ENCODE assay signal across 9 cellular contexts in genomic region chr10:178208-178607, GRCh38. TPM values are rescaled to one million over a fixed set of nuclear protein-coding genes. Genes with fewer than 3 reads are reported as not detected.
A peak's percentile ranks its signal among the peaks of the same experiment; 100 is the strongest.
DNase-seq lines count a peak whose midpoint lies in the region; ATAC-seq, FAIRE-seq and TF ChIP-seq lines count a peak whose summit lies in the region.
"Had no signal": no experiment of that assay in that cellular context is flagged by ENCODE, and none has a peak within 500 bp of the region (broad histone marks: within the 10 kb centered on the region; RNA-seq: fewer than 3 reads in every experiment).

No MANE protein-coding gene starts in this region.

- peak; percentile 19 for DNase-seq in CD1c-positive myeloid dendritic cell (ENCODE audit: extremely low spot score)
- peak; percentile 26 for DNase-seq in HTR-8/SVneo (ENCODE audit: insufficient read length, low spot score)
- peak; percentile 46 for DNase-seq in astrocyte (ENCODE audit: low read depth)
- DNase-seq in HepG2 (ENCODE audit: low spot score) = peak; percentile 14
- DNase-seq in activated naive CD4-positive, alpha-beta T cell treated with anti-CD3 and anti-CD28 coated beads, Interleukin-2, amount 10 ng/mL, durations not matched to agents 7 days and 5 days = no peak
- DNase-seq in stimulated activated effector memory CD8-positive, alpha-beta T cell treated with anti-CD3 and anti-CD28 coated beads, Interleukin-12 subunit alpha, Interleukin-12 subunit beta, amount 100 ng/mL, for 72 hours (ENCODE audit: low spot score in 2 of 2) = no peak

- H3K79me2 ChIP-seq in astrocyte (ENCODE audit: insufficient read depth, low read length) = peaks cover 32% of the 10 kb centered on the region
- no peaks in the 10 kb centered on the region for H3K79me2 ChIP-seq in HepG2 (ENCODE audit: insufficient read depth, low read length)

- H3K4me2 ChIP-seq in astrocyte (ENCODE audit: low read length) (no peak overlapping the region), HepG2 (ENCODE audit: low read depth, low read length) (no peak overlapping the region)

- H3K27me3 Mint-ChIP-seq in astrocyte (ENCODE audit: low read depth, unreplicated experiment) = no peaks in the 10 kb centered on the region
- H3K27me3 Mint-ChIP-seq in activated naive CD4-positive, alpha-beta T cell treated with anti-CD3 and anti-CD28 coated beads, Interleukin-2, amount 10 ng/mL, durations not matched to agents 7 days and 5 days = no peaks in the 10 kb centered on the region
- H3K27me3 Mint-ChIP-seq: stimulated activated naive CD8-positive, alpha-beta T cell treated with anti-CD3 and anti-CD28 coated beads, Interleukin-15, Interleukin-2, amounts not matched to agents 100 ng/mL and 50 ng/mL, for 24 hours had no signal

- BruUV-seq in HepG2 (replicated peaks; lab: Mats Ljungman, UMichigan) = no TSS peak

- in situ Hi-C loops in HepG2 (cut with HindIII; ENCODE audit: extremely low pct_ligation_motif_present, low pct_unique_long_range_greater_than_20kb) = no loop called here

- intact Hi-C loops in HepG2 (cut with micrococcal nuclease; ENCODE audit: unreplicated experiment) = no loop called here

- H3K4me3 Mint-ChIP-seq in astrocyte (ENCODE audit: unreplicated experiment) = no peak overlapping the region
- H3K4me3 Mint-ChIP-seq in activated naive CD4-positive, alpha-beta T cell treated with anti-CD3 and anti-CD28 coated beads, Interleukin-2, amount 10 ng/mL, durations not matched to agents 7 days and 5 days = no peak overlapping the region
- no peak overlapping the region for H3K4me3 Mint-ChIP-seq in stimulated activated effector memory CD8-positive, alpha-beta T cell treated with anti-CD3 and anti-CD28 coated beads, Interleukin-12 subunit alpha, Interleukin-12 subunit beta, amount 100 ng/mL, for 72 hours
- H3K4me3 Mint-ChIP-seq: stimulated activated naive CD8-positive, alpha-beta T cell treated with anti-CD3 and anti-CD28 coated beads, Interleukin-15, Interleukin-2, amounts not matched to agents 100 ng/mL and 50 ng/mL, for 24 hours had no signal

- no peak overlapping the region for H3K27ac Mint-ChIP-seq in astrocyte (ENCODE audit: unreplicated experiment)
- no peak overlapping the region for H3K27ac Mint-ChIP-seq in activated naive CD4-positive, alpha-beta T cell treated with anti-CD3 and anti-CD28 coated beads, Interleukin-2, amount 10 ng/mL, durations not matched to agents 7 days and 5 days
- H3K27ac Mint-ChIP-seq in stimulated activated effector memory CD8-positive, alpha-beta T cell treated with anti-CD3 and anti-CD28 coated beads, Interleukin-12 subunit alpha, Interleukin-12 subunit beta, amount 100 ng/mL, for 72 hours = no peak overlapping the region
- H3K27ac Mint-ChIP-seq: stimulated activated naive CD8-positive, alpha-beta T cell treated with anti-CD3 and anti-CD28 coated beads, Interleukin-15, Interleukin-2, amounts not matched to agents 100 ng/mL and 50 ng/mL, for 24 hours had no signal

- no peak for FAIRE-seq in HTR-8/SVneo (lab: Jason Lieb, UNC)
- no peak for FAIRE-seq in astrocyte (lab: Jason Lieb, UNC)
- FAIRE-seq in HepG2 (lab: Jason Lieb, UNC) = no peak

- H3K9me3 ChIP-seq in astrocyte (ENCODE audit: insufficient read depth, low read depth, low read length) = no peaks in the 10 kb centered on the region
- H3K9me3 ChIP-seq in HepG2 (ENCODE audit: low read length) = peaks cover under 1% of the 10 kb centered on the region; the same call in 1 of the 2 replicates

- no peak overlapping the region for H3K27ac ChIP-seq in astrocyte (ENCODE audit: low read depth, low read length)
- H3K27ac ChIP-seq in HepG2 (ENCODE audit: extremely low read length, insufficient read depth, low read length) = no peak overlapping the region

- H3K4me1 ChIP-seq in astrocyte (ENCODE audit: insufficient read depth, low read length) (peaks cover 12% of the 10 kb centered on the region), HepG2 (ENCODE audit: insufficient read depth, low read length) (no peaks in the 10 kb centered on the region)

- CTCF ChIA-PET in HepG2 (lab: Yijun Ruan, JAX; ENCODE audit: low intra/inter-chr PET ratio, low total read pairs) = interaction anchor here (0.7 kb wide), 1 partner anchor 31 kb away, joined by 3 read pairs; no protein-coding TSS in a partner anchor
- CTCF ChIA-PET in activated naive CD4-positive, alpha-beta T cell treated with anti-CD3 and anti-CD28 coated beads, Interleukin-2, amount 10 ng/mL, durations not matched to agents 7 days and 5 days (lab: Charles Lee) = no interaction called here

- peaks cover 6% of the 10 kb centered on the region for H3K4me1 Mint-ChIP-seq in astrocyte (ENCODE audit: low read depth, unreplicated experiment)
- H3K4me1 Mint-ChIP-seq in activated naive CD4-positive, alpha-beta T cell treated with anti-CD3 and anti-CD28 coated beads, Interleukin-2, amount 10 ng/mL, durations not matched to agents 7 days and 5 days = peaks cover 10% of the 10 kb centered on the region
- H3K4me1 Mint-ChIP-seq in stimulated activated effector memory CD8-positive, alpha-beta T cell treated with anti-CD3 and anti-CD28 coated beads, Interleukin-12 subunit alpha, Interleukin-12 subunit beta, amount 100 ng/mL, for 72 hours = peaks cover 26% of the 10 kb centered on the region

- ATAC-seq in HepG2 = no peak
- no peak for ATAC-seq in stimulated activated effector memory CD8-positive, alpha-beta T cell treated with anti-CD3 and anti-CD28 coated beads, Interleukin-12 subunit alpha, Interleukin-12 subunit beta, amount 100 ng/mL, for 72 hours
- no peak for ATAC-seq in HG03196 (IDR thresholded peaks at IDR 0.05; ENCODE audit: unreplicated experiment)
- ATAC-seq in GM21390 (IDR thresholded peaks at IDR 0.05; ENCODE audit: unreplicated experiment) = no peak

- no peak for TF ChIP-seq POLR2A in HepG2 (IDR thresholded peaks at IDR 0.05; ENCODE audit: insufficient read depth in 1 of 2, low read depth in 2 of 2, low read length in 2 of 2)

- peaks cover 24% of the 10 kb centered on the region for H4K20me1 ChIP-seq in astrocyte (ENCODE audit: insufficient read depth, low read length)
- peaks cover 2% of the 10 kb centered on the region; the same call in 1 of the 2 replicates for H4K20me1 ChIP-seq in HepG2 (ENCODE audit: insufficient read depth, low read length)

- no peaks in the 10 kb centered on the region for H3K27me3 ChIP-seq in astrocyte (ENCODE audit: insufficient read depth, low read length)
- H3K27me3 ChIP-seq in HepG2 (ENCODE audit: control insufficient read depth in 1 of 2, insufficient read depth in 2 of 2, low read length in 2 of 2) = no peaks in the 10 kb centered on the region

- no peak for TF ChIP-seq RAD21 in HepG2 (CRISPR knock-in tag; IDR thresholded peaks at IDR 0.05)

- WGBS in HepG2 (ENCODE audit: low lambda C conversion rate) = 83% methylated on average over 2 of the region's 2 CpGs

- TF ChIP-seq CTCF in astrocyte (IDR thresholded peaks at IDR 0.05; ENCODE audit: insufficient read depth, low read depth, low read length) = peak; percentile 17
- TF ChIP-seq CTCF in HepG2 (CRISPR knock-in tag; IDR thresholded peaks at IDR 0.05) = peak; percentile 42

- H3K9me3 Mint-ChIP-seq in astrocyte (ENCODE audit: unreplicated experiment) = peaks cover 1% of the 10 kb centered on the region
- H3K9me3 Mint-ChIP-seq in activated naive CD4-positive, alpha-beta T cell treated with anti-CD3 and anti-CD28 coated beads, Interleukin-2, amount 10 ng/mL, durations not matched to agents 7 days and 5 days = no peaks in the 10 kb centered on the region
- H3K9me3 Mint-ChIP-seq in stimulated activated effector memory CD8-positive, alpha-beta T cell treated with anti-CD3 and anti-CD28 coated beads, Interleukin-12 subunit alpha, Interleukin-12 subunit beta, amount 100 ng/mL, for 72 hours = no peaks in the 10 kb centered on the region
- H3K9me3 Mint-ChIP-seq: stimulated activated naive CD8-positive, alpha-beta T cell treated with anti-CD3 and anti-CD28 coated beads, Interleukin-15, Interleukin-2, amounts not matched to agents 100 ng/mL and 50 ng/mL, for 24 hours had no signal

- H3K4me3 ChIP-seq in astrocyte (ENCODE audit: insufficient read depth, low read depth, low read length) (no peak overlapping the region), HepG2 (replicated peaks in 1 of 3; ENCODE audit: insufficient read depth in 1 of 3, low read depth in 2 of 3, low read length in 3 of 3) (no peak overlapping the region)

- H3K9ac ChIP-seq in astrocyte (ENCODE audit: low read length) (no peak overlapping the region), HepG2 (ENCODE audit: insufficient read depth, low read depth, low read length) (no peak overlapping the region)

- POLR2A ChIA-PET in HepG2 (lab: Yijun Ruan, JAX) = no interaction called here

- TF ChIP-seq EP300 in HepG2 (IDR thresholded peaks at IDR 0.05; ENCODE audit: low read depth in 2 of 2, low read length in 2 of 2) = no peak
- TF ChIP-seq EP300 in HepG2 (CRISPR knock-in tag; IDR thresholded peaks at IDR 0.05; ENCODE audit: borderline replicate concordance) = no peak

- H3K36me3 ChIP-seq in astrocyte (ENCODE audit: insufficient read depth, low read length) = peaks cover under 1% of the 10 kb centered on the region
- H3K36me3 ChIP-seq in HepG2 (replicated peaks in 1 of 2; ENCODE audit: control insufficient read depth in 1 of 2, insufficient read depth in 2 of 2, low read length in 2 of 2) = peaks cover 3 to 7% of the 10 kb centered on the region in 2 experiments; a peak in 2 of 5 replicates

- H3K36me3 Mint-ChIP-seq in astrocyte (ENCODE audit: low read depth, unreplicated experiment) = peaks cover 7% of the 10 kb centered on the region
- H3K36me3 Mint-ChIP-seq in activated naive CD4-positive, alpha-beta T cell treated with anti-CD3 and anti-CD28 coated beads, Interleukin-2, amount 10 ng/mL, durations not matched to agents 7 days and 5 days = peaks cover 19% of the 10 kb centered on the region
- peaks cover 22% of the 10 kb centered on the region for H3K36me3 Mint-ChIP-seq in stimulated activated effector memory CD8-positive, alpha-beta T cell treated with anti-CD3 and anti-CD28 coated beads, Interleukin-12 subunit alpha, Interleukin-12 subunit beta, amount 100 ng/mL, for 72 hours

- H2AFZ ChIP-seq in astrocyte (ENCODE audit: low read depth, low read length) (no peak overlapping the region), HepG2 (ENCODE audit: low read length) (no peak overlapping the region)

RNA-seq across cellular contexts. Expression of gene ZMYND11, which starts 43.0 kb away (rescaled TPM):
- total RNA-seq in astrocyte = 37.9 and 40.1 TPM in 2 replicates
- total RNA-seq in HepG2 (2016; rRNA removed; fragmentation: Illumina TruSeq; extraction: Trizol) = 38.7 and 51.6 TPM in 2 replicates
- total RNA-seq in HepG2 (2016; cell fraction: cytosol; rRNA removed; fragmentation: Illumina TruSeq; extraction: Trizol; ENCODE audit: low read depth) = 41.7 and 43.0 TPM in 2 replicates
- total RNA-seq in HepG2 (2016; cell fraction: insoluble cytoplasmic fraction; rRNA removed; fragmentation: Illumina TruSeq; extraction: Trizol) = 39.7 and 45.5 TPM in 2 replicates
- 41.4 and 46.8 TPM in 2 replicates for total RNA-seq in HepG2 (2016; cell fraction: membrane; rRNA removed; fragmentation: Illumina TruSeq; extraction: Trizol)
- total RNA-seq in HepG2 (2016; cell fraction: nucleus; rRNA removed; fragmentation: Illumina TruSeq; extraction: Trizol) = 26.0 and 28.1 TPM in 2 replicates
- 14.4 and 17.5 TPM in 2 replicates for polyA plus RNA-seq in HepG2 (2011; rRNA removed)
- 7.1 and 10.5 TPM in 2 replicates for polyA plus RNA-seq in HepG2 (2011; cell fraction: cytosol; rRNA removed)
- polyA plus RNA-seq in HepG2 (2011; cell fraction: nucleus; rRNA removed) = 15.3 and 16.1 TPM in 2 replicates
- polyA plus RNA-seq in HepG2 (2012) = 20.6 and 22.6 TPM in 2 replicates
- 6.9 and 7.8 TPM in 2 replicates for polyA plus RNA-seq in HepG2 (2016; cell fraction: cytosol; fragmentation: Illumina TruSeq; extraction: Trizol; ENCODE audit: low read depth)
- polyA plus RNA-seq in HepG2 (2016; cell fraction: insoluble cytoplasmic fraction; fragmentation: Illumina TruSeq; extraction: Trizol; ENCODE audit: low read depth) = 49.4 TPM in 2 replicates
- 19.0 and 22.8 TPM in 2 replicates for polyA plus RNA-seq in HepG2 (2016; cell fraction: membrane; fragmentation: Illumina TruSeq; extraction: Trizol; ENCODE audit: low read depth)
- polyA plus RNA-seq in HepG2 (2016; cell fraction: nucleus; fragmentation: Illumina TruSeq; extraction: Trizol; ENCODE audit: insufficient read depth, low read depth) = 38.6 and 42.2 TPM in 2 replicates
- polyA minus RNA-seq in HepG2 (2011; rRNA and poly(A)+ RNA removed; ENCODE audit: low replicate concordance) = 10.0 and 17.5 TPM in 2 replicates
- polyA minus RNA-seq in HepG2 (2011; cell fraction: cytosol; rRNA and poly(A)+ RNA removed) = 14.3 and 19.5 TPM in 2 replicates
- 14.9 and 19.9 TPM in 2 replicates for polyA minus RNA-seq in HepG2 (2011; cell fraction: nucleus; rRNA and poly(A)+ RNA removed)

Comparison
In these comparisons a context has a peak if more than half of its experiments do, and no peak if none do; other contexts are left out.
1. DNase-seq: peak in CD1c-positive myeloid dendritic cell (single experiment), HTR-8/SVneo (single experiment), astrocyte (single experiment) and HepG2 (single experiment); none in activated naive CD4-positive, alpha-beta T cell treated with anti-CD3 and anti-CD28 coated beads, Interleukin-2, amount 10 ng/mL, durations not matched to agents 7 days and 5 days (single experiment) and stimulated activated effector memory CD8-positive, alpha-beta T cell treated with anti-CD3 and anti-CD28 coated beads, Interleukin-12 subunit alpha, Interleukin-12 subunit beta, amount 100 ng/mL, for 72 hours (0 of 2).